Comparison of ENCODE assay signal across 8 cellular contexts in the genomic region with DNA sequence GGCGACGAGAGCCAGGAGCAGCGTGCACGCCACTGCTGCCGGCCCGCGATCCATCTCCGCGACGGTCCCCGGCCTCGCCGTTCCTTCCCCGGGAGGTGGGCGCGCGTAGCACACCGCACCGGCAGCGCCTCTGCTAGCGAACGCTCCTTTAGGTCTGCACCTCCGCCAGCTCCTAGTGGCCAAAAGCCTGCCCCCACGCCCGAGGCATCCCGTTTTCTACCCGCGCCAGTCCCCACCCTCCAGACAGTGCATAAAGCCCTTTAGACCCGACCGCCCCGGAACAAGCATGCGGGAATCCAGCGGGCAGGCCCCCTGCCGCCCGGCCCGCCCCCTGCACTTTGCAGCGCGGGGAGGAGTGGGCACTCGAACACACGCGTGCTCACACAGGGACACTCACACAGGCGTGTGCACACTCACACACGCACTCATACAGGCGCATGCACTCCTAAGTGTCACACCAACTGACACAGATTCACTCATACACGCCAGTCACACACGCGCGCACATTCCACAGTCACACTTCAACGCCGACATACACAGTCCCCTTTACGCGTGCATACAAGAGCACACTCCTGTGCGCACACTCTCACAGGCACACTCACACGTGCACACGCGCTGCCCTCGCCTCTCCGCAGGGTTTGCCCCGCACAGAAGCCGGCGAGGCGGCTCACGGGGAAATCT. TPM values are rescaled to one million over a fixed set of nuclear protein-coding genes. Genes with fewer than 3 reads are reported as not detected.
A peak's percentile ranks its signal among the peaks of the same experiment; 100 is the strongest.
DNase-seq lines count a peak whose midpoint lies in the region; ATAC-seq, FAIRE-seq and TF ChIP-seq lines count a peak whose summit lies in the region.

A gene (minus strand): TSS at position 189 of the 681 bp plus-strand sequence. CDS start 135 bp downstream, at position 54.

- peaks cover 43% of the 10 kb centered on the region for H3K27me3 Mint-ChIP-seq in activated T-cell treated with anti-CD3 and anti-CD28 coated beads, Interleukin-2, amount 50 U/mL, for 4 hours (ENCODE audit: low read depth)

- DNase-seq in A549 (ENCODE audit: low read depth in 1 of 2, low spot score in 1 of 2) (peak in 1 of 2 experiments; percentile 4), HTR-8/SVneo (ENCODE audit: insufficient read length, low spot score) (no peak), globus pallidus (ENCODE audit: low spot score) (peak; percentile 61), occipital lobe (lab: John Stamatoyannopoulos, UW) (peak; percentile 13), cerebellar cortex (ENCODE audit: low spot score) (no peak)
- no peak for DNase-seq in activated T-cell treated with anti-CD3 and anti-CD28 coated beads, Interleukin-2, amount 50 U/mL, for 4 hours

- H3K4me2 ChIP-seq in A549, result peak within 1 kb of the TSS; percentile 98

- TF ChIP-seq EP300 in A549 (IDR thresholded peaks at IDR 0.05), result no peak

- peaks cover 38% of the 10 kb centered on the region for H3K4me1 Mint-ChIP-seq in activated T-cell treated with anti-CD3 and anti-CD28 coated beads, Interleukin-2, amount 50 U/mL, for 4 hours (ENCODE audit: low read depth)

- TF ChIP-seq RAD21 in A549 (conservative IDR thresholded peaks at IDR 0.05 in 1 of 2, IDR thresholded peaks at IDR 0.05 in 1 of 2), result no peak

- H3K27ac ChIP-seq in A549, result no peak within 1 kb of the TSS

- no peaks in the 10 kb centered on the region for H3K36me3 Mint-ChIP-seq in activated T-cell treated with anti-CD3 and anti-CD28 coated beads, Interleukin-2, amount 50 U/mL, for 4 hours (ENCODE audit: insufficient read depth)

- peaks cover 25% of the 10 kb centered on the region for H3K4me1 ChIP-seq in A549

- H3K9me3 ChIP-seq in A549, result no peaks in the 10 kb centered on the region

- TF ChIP-seq POLR2A in A549 (IDR thresholded peaks at IDR 0.05; ENCODE audit: low read length), result no peak

- peak within 1 kb of the TSS; percentile 85 for H3K4me3 Mint-ChIP-seq in activated T-cell treated with anti-CD3 and anti-CD28 coated beads, Interleukin-2, amount 50 U/mL, for 4 hours

- 11% methylated on average over 28 of the region's 63 CpGs for WGBS in A549 (ENCODE audit: missing lambda C conversion rate)

- CTCF ChIA-PET in A549 (lab: Yijun Ruan, JAX), result no interaction called here

- no peak for TF ChIP-seq CTCF in A549 (IDR thresholded peaks at IDR 0.05)

- no peak for FAIRE-seq in A549 (lab: Jason Lieb, UNC)
- peak; percentile 54 for FAIRE-seq in HTR-8/SVneo (lab: Jason Lieb, UNC)

- ATAC-seq in A549 (peak; percentile 35 to 53), HG03460 (IDR thresholded peaks at IDR 0.05; ENCODE audit: unreplicated experiment) (no peak), GM19351 (IDR thresholded peaks at IDR 0.05; ENCODE audit: unreplicated experiment) (no peak)
- peak; percentile 19 to 36 for ATAC-seq in activated T-cell treated with anti-CD3 and anti-CD28 coated beads, Interleukin-2, amount 50 U/mL, for 4 hours

- POLR2A ChIA-PET in A549 (lab: Yijun Ruan, JAX), result no interaction called here

- H3K9me3 Mint-ChIP-seq in activated T-cell treated with anti-CD3 and anti-CD28 coated beads, Interleukin-2, amount 50 U/mL, for 4 hours, result no peaks in the 10 kb centered on the region

- H3K4me3 ChIP-seq in A549, result peak within 1 kb of the TSS; percentile 47

TF ChIP-seq in A549, 52 proteins besides CTCF, POLR2A, EP300 and RAD21:
- TF ChIP-seq SREBF2 (IDR thresholded peaks at IDR 0.05) (no peak), RCOR1 (IDR thresholded peaks at IDR 0.05; ENCODE audit: low read depth, low read length) (no peak), RARB (CRISPR knock-in tag; IDR thresholded peaks at IDR 0.05) (no peak)
- TF ChIP-seq, protein P1, sequence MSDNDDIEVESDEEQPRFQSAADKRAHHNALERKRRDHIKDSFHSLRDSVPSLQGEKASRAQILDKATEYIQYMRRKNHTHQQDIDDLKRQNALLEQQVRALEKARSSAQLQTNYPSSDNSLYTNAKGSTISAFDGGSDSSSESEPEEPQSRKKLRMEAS (IDR thresholded peaks at IDR 0.05), result peak; percentile 7; the same call in 1 of the 2 replicates

RNA-seq across cellular contexts. Expression of the gene that starts here (rescaled TPM):
- polyA plus RNA-seq in A549 (2011; rRNA removed) (0.04 and 0.20 TPM in 2 replicates), A549 (2017; fragmentation: RNase III; extraction: RNeasy Plus Mini Kit Qiagen cat#74134 plus additional on column Dnase treatment) (0.01 TPM in 1 of 3 replicates, not detected in the others)
- polyA plus RNA-seq in A549 (2012; cell fraction: cytosol; rRNA removed), result 0.01 TPM in 1 of 2 replicates, not detected in the other
- not detected in 2 replicates for polyA plus RNA-seq in A549 (2012; cell fraction: nucleus; rRNA removed)
- 0.19 and 0.37 TPM in 2 replicates for polyA minus RNA-seq in A549 (2011; rRNA and poly(A)+ RNA removed)
- under 1 TPM in 1 of 3 donors, not detected in 2; 0.03 TPM for total RNA-seq in activated T-cell treated with anti-CD3 and anti-CD28 coated beads, Interleukin-2, amount 50 U/mL, for 4 hours
- total RNA-seq in occipital lobe, result 0.16 TPM

Comparison
In these comparisons a context has a peak if more than half of its experiments do, and no peak if none do; other contexts are left out.
1. Peak in ATAC-seq, H3K4me3 ChIP-seq and H3K4me2 ChIP-seq in A549; RNA of the gene not detected or under 1 TPM.
2. Peak in ATAC-seq in activated T-cell treated with anti-CD3 and anti-CD28 coated beads, Interleukin-2, amount 50 U/mL, for 4 hours; RNA of the gene not detected or under 1 TPM.
3. Peak in DNase-seq in occipital lobe; RNA of the gene not detected or under 1 TPM.